8 cellular contexts compared by ENCODE assay signal in genomic region chr14:73058224-73058922, GRCh38. TPM values are rescaled to one million over a fixed set of nuclear protein-coding genes. Genes with fewer than 3 reads are reported as not detected.
DNase-seq lines count a peak whose midpoint lies in the region; ATAC-seq and TF ChIP-seq lines count a peak whose summit lies in the region.

Gene RBM25 (plus strand): TSS chr14:73058534. CDS start chr14:73071642, 13,108 bp downstream.

- peak; percentile 98 for DNase-seq in AG20443 (ENCODE audit: low spot score)
- DNase-seq in NCI-H345 treated with DMSO at 0.1 percent for 48 hours (lab: John Stamatoyannopoulos, UW; ENCODE audit: unreplicated experiment): peak; percentile 97
- peak; percentile 80 to 91 (median 86) for DNase-seq in activated CD4-positive, CD25-positive, alpha-beta regulatory T cell (lab: John Stamatoyannopoulos, UW)
- DNase-seq in central memory CD8-positive, alpha-beta T cell (ENCODE audit: low spot score in 2 of 2): peak; percentile 83 to 95
- DNase-seq in inferior parietal cortex (ENCODE audit: extremely low spot score): peak; percentile 99
- peak; percentile 99 for DNase-seq in spleen

- peak in 3 of 11 experiments; percentile 16 to 39 (median 25) for TF ChIP-seq CTCF in spleen (IDR thresholded peaks at IDR 0.05 in 8 of 11, conservative IDR thresholded peaks at IDR 0.05 in 3 of 11)

- peak within 1 kb of the TSS; percentile 67 to 94 (median 78) for H3K4me3 ChIP-seq in spleen

- ATAC-seq in GM19043 (IDR thresholded peaks at IDR 0.05; ENCODE audit: low read depth, unreplicated experiment) (peak; percentile 92), HG03354 (IDR thresholded peaks at IDR 0.05; ENCODE audit: poor library complexity, severe bottlenecking, unreplicated experiment) (peak; percentile 93)
- peak; percentile 93 for ATAC-seq in central memory CD8-positive, alpha-beta T cell (replicated peaks; ENCODE audit: extremely low read depth, poor library complexity, severe bottlenecking)

- 0 to 1% (median 1%) methylated on average over 18 to 57 of the region's 57 CpGs for WGBS in spleen, 5 donors

- H3K4me1 ChIP-seq in spleen: peaks cover 34 to 54% (median 49%) of the 10 kb centered on the region in 6 donors

- peaks cover 29% of the 10 kb centered on the region for H3K4me1 Mint-ChIP-seq in central memory CD8-positive, alpha-beta T cell

- H3K27me3 ChIP-seq in spleen (replicated peaks in 1 of 7): no peaks in the 10 kb centered on the region

- intact Hi-C loops in spleen (cut with DNase I; ENCODE audit: low total_unique reads): no loop called here

- H3K9me3 Mint-ChIP-seq in central memory CD8-positive, alpha-beta T cell: no peaks in the 10 kb centered on the region

- H3K27ac Mint-ChIP-seq in central memory CD8-positive, alpha-beta T cell (ENCODE audit: low read depth): no peak within 1 kb of the TSS

- H3K9me3 ChIP-seq in spleen: no peaks in the 10 kb centered on the region

- no peak within 1 kb of the TSS for H3K4me3 Mint-ChIP-seq in central memory CD8-positive, alpha-beta T cell

- peaks cover 8% of the 10 kb centered on the region for H3K36me3 Mint-ChIP-seq in central memory CD8-positive, alpha-beta T cell (ENCODE audit: insufficient read depth)

- peak; percentile 89 to 96 (median 94) for TF ChIP-seq POLR2A in spleen (IDR thresholded peaks at IDR 0.05)

- H3K27me3 Mint-ChIP-seq in central memory CD8-positive, alpha-beta T cell: no peaks in the 10 kb centered on the region

- peak within 1 kb of the TSS; percentile 93 to 96 (median 95) for H3K27ac ChIP-seq in spleen

- H3K36me3 ChIP-seq in spleen: peaks cover 0 to 24% (median 0%) of the 10 kb centered on the region in 6 donors

RNA-seq across cellular contexts. Expression of gene RBM25, which starts in this region (rescaled TPM):
- 100 to 1,000 TPM in 1 of 7 donors, 10 to 100 TPM in 6; 74.8 to 108 (median 92.8) TPM for total RNA-seq in spleen
- polyA plus RNA-seq in spleen: 10 to 100 TPM; 28.1 to 55.3 (median 40.4) TPM

Comparison
In these comparisons a context has a peak if more than half of its experiments do, and no peak if none do; other contexts are left out.
1. Peak in every context shown above with its lines: DNase-seq, ATAC-seq, H3K4me3 ChIP-seq and H3K27ac ChIP-seq.